ENCODE assay signal across 18 cellular contexts in the genomic region with DNA sequence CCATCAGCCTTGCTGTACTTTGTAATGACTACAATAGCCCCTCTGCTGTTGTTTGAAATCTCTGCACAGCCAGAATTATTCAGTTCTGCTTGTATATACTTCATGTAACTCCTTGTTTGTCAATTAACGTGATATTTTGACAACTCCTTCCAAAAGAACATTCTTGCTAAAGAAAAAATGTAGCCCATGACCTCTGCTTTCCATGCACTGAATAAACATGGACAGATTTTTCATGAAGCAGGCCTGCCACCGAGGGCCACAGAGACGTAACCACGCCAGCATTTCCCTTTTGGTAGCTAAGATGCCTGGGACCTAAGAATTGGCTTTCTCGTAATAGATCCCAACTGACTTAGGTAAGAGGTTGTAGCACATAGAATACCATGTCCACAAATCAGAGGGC.
DNase-seq lines count a peak whose midpoint lies in the region; ATAC-seq and TF ChIP-seq lines count a peak whose summit lies in the region.
"Had no signal": no experiment of that assay in that cellular context is flagged by ENCODE, and none has a peak within 500 bp of the region (broad histone marks: within the 10 kb centered on the region; RNA-seq: fewer than 3 reads in every experiment).

No MANE protein-coding gene starts in this region.

- H3K27me3 Mint-ChIP-seq in endothelial cell (ENCODE audit: unreplicated experiment), result peaks cover 5% of the 10 kb centered on the region

- H3K4me3 ChIP-seq in liver (ENCODE audit: low read depth in 1 of 3, low read length in 3 of 3) (no peak overlapping the region), right lobe of liver (no peak overlapping the region), thymus (ENCODE audit: low read length) (no peak overlapping the region)
- H3K4me3 ChIP-seq: BLaER1, GM23248 had no signal

- DNase-seq in right lobe of liver, result no peak
- no peak for DNase-seq in endothelial cell (ENCODE audit: low spot score)
- DNase-seq: Caco-2; CD4-positive, CD25-positive, alpha-beta regulatory T cell; CD8-positive, alpha-beta T cell; DMS153; DND-41; GM23248; H7; HCEC 1CT had no signal

- peaks cover 0 to 3% (median 0%) of the 10 kb centered on the region in 4 donors for H3K9me3 ChIP-seq in liver (ENCODE audit: control insufficient read depth in 4 of 4, low read length in 3 of 4)
- H3K9me3 ChIP-seq in right lobe of liver, result no peaks in the 10 kb centered on the region
- H3K9me3 ChIP-seq in thymus (ENCODE audit: control insufficient read depth), result no peaks in the 10 kb centered on the region
- H3K9me3 ChIP-seq: Caco-2 had no signal

- no peak for TF ChIP-seq CTCF in liver (IDR thresholded peaks at IDR 0.05; ENCODE audit: low read depth, low read length, missing input control)
- TF ChIP-seq CTCF in right lobe of liver (IDR thresholded peaks at IDR 0.05), result no peak
- no peak for TF ChIP-seq CTCF in endothelial cell (IDR thresholded peaks at IDR 0.05; ENCODE audit: unreplicated experiment)

- H3K4me1 ChIP-seq in liver (ENCODE audit: control insufficient read depth in 4 of 4, insufficient read depth in 4 of 4, low read length in 3 of 4) (no peaks in the 10 kb centered on the region), right lobe of liver (no peaks in the 10 kb centered on the region), thymus (ENCODE audit: control insufficient read depth, insufficient read depth, low read length) (no peaks in the 10 kb centered on the region)
- H3K4me1 ChIP-seq: BLaER1, Caco-2 had no signal

- H3K9me3 Mint-ChIP-seq in endothelial cell (ENCODE audit: unreplicated experiment), result no peaks in the 10 kb centered on the region

- H3K27ac Mint-ChIP-seq in endothelial cell (ENCODE audit: unreplicated experiment), result peak overlapping the region; percentile 57
- H3K27ac Mint-ChIP-seq: B cell; CD4-positive, CD25-positive, alpha-beta regulatory T cell; CD8-positive, alpha-beta T cell had no signal

- no peak overlapping the region for H3K4me3 Mint-ChIP-seq in endothelial cell (ENCODE audit: unreplicated experiment)
- H3K4me3 Mint-ChIP-seq: B cell; CD4-positive, CD25-positive, alpha-beta regulatory T cell; CD8-positive, alpha-beta T cell had no signal

- no peaks in the 10 kb centered on the region for H3K36me3 ChIP-seq in liver (ENCODE audit: control insufficient read depth in 4 of 4, insufficient read depth in 3 of 4, low read depth in 1 of 4, low read length in 3 of 4)
- H3K36me3 ChIP-seq in right lobe of liver, result no peaks in the 10 kb centered on the region
- no peaks in the 10 kb centered on the region for H3K36me3 ChIP-seq in thymus (ENCODE audit: control insufficient read depth, insufficient read depth)
- H3K36me3 ChIP-seq: BLaER1 had no signal

- H3K36me3 Mint-ChIP-seq in endothelial cell (ENCODE audit: low read depth, unreplicated experiment), result peaks cover 11% of the 10 kb centered on the region
- H3K36me3 Mint-ChIP-seq: CD4-positive, CD25-positive, alpha-beta regulatory T cell; CD8-positive, alpha-beta T cell had no signal

- peaks cover 0 to 7% (median 0%) of the 10 kb centered on the region in 4 donors for H3K27me3 ChIP-seq in liver (ENCODE audit: control insufficient read depth in 4 of 4, insufficient read depth in 4 of 4, low read length in 3 of 4)
- no peaks in the 10 kb centered on the region for H3K27me3 ChIP-seq in right lobe of liver
- H3K27me3 ChIP-seq in thymus (ENCODE audit: control insufficient read depth, insufficient read depth), result no peaks in the 10 kb centered on the region
- H3K27me3 ChIP-seq: BLaER1 had no signal

- TF ChIP-seq POLR2A in right lobe of liver (IDR thresholded peaks at IDR 0.05), result no peak

- H3K4me1 Mint-ChIP-seq in endothelial cell (ENCODE audit: unreplicated experiment), result peaks cover 40% of the 10 kb centered on the region
- H3K4me1 Mint-ChIP-seq: B cell; CD4-positive, CD25-positive, alpha-beta regulatory T cell had no signal

- H3K9ac ChIP-seq in liver (ENCODE audit: low read depth in 1 of 2, low read length in 2 of 2), result no peak overlapping the region
- H3K9ac ChIP-seq: BLaER1, GM23248 had no signal

- intact Hi-C loops in right lobe of liver (cut with DNase I), result no loop called here

- ATAC-seq in right lobe of liver (no peak), HG02763 (IDR thresholded peaks at IDR 0.05; ENCODE audit: unreplicated experiment) (no peak), GM18873 (IDR thresholded peaks at IDR 0.05; ENCODE audit: low FRiP score, unreplicated experiment) (no peak)
- ATAC-seq: CD8-positive, alpha-beta T cell had no signal

- H3K27ac ChIP-seq in liver (ENCODE audit: low read depth in 1 of 2, low read length in 2 of 2) (no peak overlapping the region), right lobe of liver (no peak overlapping the region), thymus (ENCODE audit: low read depth) (peak overlapping the region; percentile 4)
- H3K27ac ChIP-seq: 22Rv1, BLaER1, C4-2B, GM23248 had no signal

- TF ChIP-seq RAD21 in liver (IDR thresholded peaks at IDR 0.05), result peak in 1 of 2 donors; percentile 19

- 74% methylated on average over 5 of the region's 5 CpGs for WGBS in liver
- 54% methylated on average over 5 of the region's 5 CpGs for WGBS in right lobe of liver (ENCODE audit: insufficient coverage, low coverage, low lambda C conversion rate, missing lambda C conversion rate)
- WGBS in thymus, result 96% methylated on average over 5 of the region's 5 CpGs

TF ChIP-seq in liver, 16 proteins besides CTCF, POLR2A, EP300 and RAD21:
- no peak for TF ChIP-seq FOXA2 (IDR thresholded peaks at IDR 0.05)
- TF ChIP-seq GABPA (IDR thresholded peaks at IDR 0.05 in 1 of 2, conservative IDR thresholded peaks at IDR 0.05 in 1 of 2), result no peak
- TF ChIP-seq NR2F2 (IDR thresholded peaks at IDR 0.05), result peak; percentile 80
- no peak for TF ChIP-seq REST (IDR thresholded peaks at IDR 0.05)
- TF ChIP-seq HNF4G (IDR thresholded peaks at IDR 0.05), result no peak
- TF ChIP-seq SP1 (IDR thresholded peaks at IDR 0.05), result peak; percentile 6
- no peak for TF ChIP-seq FOXA1 (IDR thresholded peaks at IDR 0.05)
